Comparison of ENCODE assay signal across 10 cellular contexts in genomic region chr4:150126880-150127236, GRCh38. TPM values are rescaled to one million over a fixed set of nuclear protein-coding genes. Genes with fewer than 3 reads are reported as not detected.
DNase-seq lines count a peak whose midpoint lies in the region; FAIRE-seq and TF ChIP-seq lines count a peak whose summit lies in the region.
"Had no signal": no experiment of that assay in that cellular context is flagged by ENCODE, and none has a peak within 500 bp of the region (broad histone marks: within the 10 kb centered on the region; RNA-seq: fewer than 3 reads in every experiment).

No MANE protein-coding gene starts in this region.

- FAIRE-seq in GM12891 (lab: Jason Lieb, UNC) (peak; percentile 38), H54 (lab: Jason Lieb, UNC) (peak; percentile 79)

- TF ChIP-seq CTCF in fibroblast of the aortic adventitia (IDR thresholded peaks at IDR 0.05; ENCODE audit: insufficient read depth, low read length) (no peak), dorsolateral prefrontal cortex (IDR thresholded peaks at IDR 0.05 in 54 of 56, conservative IDR thresholded peaks at IDR 0.05 in 2 of 56; ENCODE audit: low read depth in 1 of 56, partially characterized antibody in 56 of 56) (no peak)

- TF ChIP-seq POLR2A in GM12891 (IDR thresholded peaks at IDR 0.05; ENCODE audit: low read depth, low read length) (no peak), H54 (IDR thresholded peaks at IDR 0.05; ENCODE audit: low read depth, low read length) (no peak)

- H3K27me3 Mint-ChIP-seq in activated T-cell treated with anti-CD3 and anti-CD28 coated beads, Interleukin-2, amount 50 U/mL, for 24 hours = peaks cover 24% of the 10 kb centered on the region

- H3K9me3 Mint-ChIP-seq in activated T-cell treated with anti-CD3 and anti-CD28 coated beads, Interleukin-2, amount 50 U/mL, for 24 hours = no peaks in the 10 kb centered on the region

- H3K4me1 Mint-ChIP-seq in activated T-cell treated with anti-CD3 and anti-CD28 coated beads, Interleukin-2, amount 50 U/mL, for 24 hours (ENCODE audit: low read depth) = no peaks in the 10 kb centered on the region

- no peak overlapping the region for H3K27ac Mint-ChIP-seq in activated T-cell treated with anti-CD3 and anti-CD28 coated beads, Interleukin-2, amount 50 U/mL, for 24 hours

- H3K27ac ChIP-seq in dorsolateral prefrontal cortex = no peak overlapping the region
- H3K27ac ChIP-seq: vagina had no signal

- no peak overlapping the region for H3K4me3 Mint-ChIP-seq in activated T-cell treated with anti-CD3 and anti-CD28 coated beads, Interleukin-2, amount 50 U/mL, for 24 hours

- H3K27me3 ChIP-seq in dorsolateral prefrontal cortex = no peaks in the 10 kb centered on the region
- H3K27me3 ChIP-seq: vagina had no signal

- H3K4me3 ChIP-seq in fibroblast of the aortic adventitia (ENCODE audit: low read depth, low read length) (no peak overlapping the region), dorsolateral prefrontal cortex (no peak overlapping the region)
- H3K4me3 ChIP-seq: vagina had no signal

- DNase-seq in GM12891 (ENCODE audit: insufficient read length, low spot score) (no peak), H54 (ENCODE audit: insufficient read length, low spot score) (no peak), NAMALWA (ENCODE audit: low spot score) (peak; percentile 45), fibroblast of the aortic adventitia (ENCODE audit: low read depth) (peak; percentile 79), DMS 273 (lab: John Stamatoyannopoulos, UW; ENCODE audit: unreplicated experiment) (no peak), dorsolateral prefrontal cortex (no peak), NCI-H2081 (lab: John Stamatoyannopoulos, UW) (no peak)
- no peak for DNase-seq in activated T-cell treated with anti-CD3 and anti-CD28 coated beads, Interleukin-2, amount 50 U/mL, for 24 hours
- DNase-seq: activated effector memory CD4-positive, alpha-beta T cell treated with Interleukin-2 at 50 U/mL for 16 hours had no signal

- intact Hi-C loops in dorsolateral prefrontal cortex (cut with DNase I) = no loop called here

- no peaks in the 10 kb centered on the region for H3K36me3 Mint-ChIP-seq in activated T-cell treated with anti-CD3 and anti-CD28 coated beads, Interleukin-2, amount 50 U/mL, for 24 hours (ENCODE audit: low read depth)

TF ChIP-seq in GM12891, 5 proteins besides CTCF, POLR2A, EP300 and RAD21:
- no peak for TF ChIP-seq PAX5 (IDR thresholded peaks at IDR 0.05; ENCODE audit: insufficient read depth, low read length, severe bottlenecking)
- TF ChIP-seq POLR2AphosphoS5 (IDR thresholded peaks at IDR 0.05; ENCODE audit: low read depth, low read length) = no peak
- no peak for TF ChIP-seq POU2F2 (IDR thresholded peaks at IDR 0.05; ENCODE audit: low read depth, low read length)
- no peak for TF ChIP-seq TAF1 (IDR thresholded peaks at IDR 0.05; ENCODE audit: low read depth, low read length)
- no peak for TF ChIP-seq SPI1 (IDR thresholded peaks at IDR 0.05; ENCODE audit: low read depth, low read length)

RNA-seq across cellular contexts. Expression of gene DCLK2, which starts 48.6 kb away (rescaled TPM):
- polyA plus RNA-seq in GM12891 (2012; ENCODE audit: low read depth, missing spikeins) = not detected
- 4.5 and 7.1 TPM in 2 replicates for total RNA-seq in fibroblast of the aortic adventitia (ENCODE audit: low replicate concordance)
- total RNA-seq in dorsolateral prefrontal cortex = 100 to 1,000 TPM in 15 of 120 experiments, 10 to 100 TPM in 105; 56.6 to 129 (median 86.3) TPM

Comparison
In these comparisons a context has a peak if more than half of its experiments do, and no peak if none do; other contexts are left out.
1. DNase-seq: peak in NAMALWA (single experiment) and fibroblast of the aortic adventitia (single experiment); none in GM12891 (single experiment), H54 (single experiment), DMS 273 (single experiment), activated T-cell treated with anti-CD3 and anti-CD28 coated beads, Interleukin-2, amount 50 U/mL, for 24 hours (single experiment), dorsolateral prefrontal cortex (0 of 10) and NCI-H2081 (0 of 2).